15 cellular contexts compared by ENCODE assay signal in the genomic region with DNA sequence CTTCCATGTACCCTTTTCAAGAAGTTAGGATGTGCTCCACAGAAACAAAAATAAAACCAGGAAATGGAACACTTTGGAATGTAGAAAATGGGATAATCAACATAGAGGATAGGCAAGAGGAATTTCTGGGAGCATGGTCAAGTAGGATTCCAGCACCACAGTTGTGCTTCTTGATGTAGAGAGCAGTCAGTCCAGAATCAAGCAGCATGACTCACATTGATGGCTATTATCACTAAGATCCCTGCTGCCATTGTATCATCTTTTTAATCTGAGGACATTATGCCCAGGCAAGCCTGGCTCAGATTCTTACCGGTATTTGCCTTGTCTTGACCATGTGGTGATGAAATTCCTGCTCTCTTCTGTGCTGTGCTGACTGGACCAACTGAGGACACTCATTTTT. TPM values are rescaled to one million over a fixed set of nuclear protein-coding genes. Genes with fewer than 3 reads are reported as not detected.
DNase-seq lines count a peak whose midpoint lies in the region; ATAC-seq and TF ChIP-seq lines count a peak whose summit lies in the region.
"Had no signal": no experiment of that assay in that cellular context is flagged by ENCODE, and none has a peak within 500 bp of the region (broad histone marks: within the 10 kb centered on the region; RNA-seq: fewer than 3 reads in every experiment).

No MANE protein-coding gene starts in this region.

- H3K27me3 Mint-ChIP-seq in immature natural killer cell (ENCODE audit: low read depth in 3 of 3) = peaks cover 2 to 4% (median 4%) of the 10 kb centered on the region in 3 donors
- H3K27me3 Mint-ChIP-seq: activated naive CD8-positive, alpha-beta T cell treated with anti-CD3 and anti-CD28 coated beads for 36 hours; stimulated activated naive CD8-positive, alpha-beta T cell treated with anti-CD3 and anti-CD28 coated beads, Interleukin-15, Interleukin-2, amounts not matched to agents 100 ng/mL and 50 ng/mL, for 24 hours had no signal

- H3K4me1 ChIP-seq in Peyer's patch (peaks cover 0 to 7% (median 0%) of the 10 kb centered on the region in 4 donors), A673 (ENCODE audit: insufficient read depth, low read length, poor library complexity, severe bottlenecking) (no peaks in the 10 kb centered on the region)

- DNase-seq in AG20443 (ENCODE audit: low spot score) = peak; percentile 49
- peak; percentile 62 for DNase-seq in MG63
- peak; percentile 35 for DNase-seq in dermis blood vessel endothelial cell
- peak; percentile 9 to 38 for DNase-seq in lung microvascular endothelial cell (ENCODE audit: low read depth in 2 of 2)
- DNase-seq in Peyer's patch = no peak
- DNase-seq in A673 (ENCODE audit: low spot score) = no peak
- no peak for DNase-seq in immature natural killer cell
- DNase-seq: activated naive CD8-positive, alpha-beta T cell treated with anti-CD3 and anti-CD28 coated beads for 36 hours; dorsolateral prefrontal cortex had no signal

- peaks cover 5 to 9% of the 10 kb centered on the region in 2 donors for H3K4me1 Mint-ChIP-seq in immature natural killer cell

- H3K27me3 ChIP-seq in MG63 (no peaks in the 10 kb centered on the region), Peyer's patch (no peaks in the 10 kb centered on the region), A673 (replicated peaks; ENCODE audit: insufficient read depth, low read depth, low read length, poor library complexity) (no peaks in the 10 kb centered on the region)
- H3K27me3 ChIP-seq: dorsolateral prefrontal cortex had no signal

- no peak for ATAC-seq in HG03159 (IDR thresholded peaks at IDR 0.05; ENCODE audit: unreplicated experiment)

- POLR2A ChIA-PET in A673 (lab: Charles Lee; ENCODE audit: low non-redundant PET) = no interaction called here

- intact Hi-C loops in A673 (cut with micrococcal nuclease; ENCODE audit: unreplicated experiment) = no loop called here

- H3K27ac ChIP-seq in Peyer's patch (no peak overlapping the region), A673 (ENCODE audit: low read depth, low read length, poor library complexity, severe bottlenecking) (no peak overlapping the region)
- H3K27ac ChIP-seq: C4-2B, dorsolateral prefrontal cortex, VCaP had no signal

- H3K9me3 ChIP-seq in MG63 = no peaks in the 10 kb centered on the region
- H3K9me3 ChIP-seq in Peyer's patch = no peaks in the 10 kb centered on the region
- H3K9me3 ChIP-seq in A673 (ENCODE audit: low read depth, low read length, poor library complexity, severe bottlenecking) = no peaks in the 10 kb centered on the region

- H3K9me3 Mint-ChIP-seq in immature natural killer cell = no peaks in the 10 kb centered on the region
- H3K9me3 Mint-ChIP-seq: activated naive CD8-positive, alpha-beta T cell treated with anti-CD3 and anti-CD28 coated beads for 36 hours; neural crest cell; stimulated activated naive CD8-positive, alpha-beta T cell treated with anti-CD3 and anti-CD28 coated beads, Interleukin-15, Interleukin-2, amounts not matched to agents 100 ng/mL and 50 ng/mL, for 24 hours had no signal

- CTCF ChIA-PET in A673 (lab: Charles Lee) = no interaction called here

- H3K36me3 ChIP-seq in MG63 (peaks cover 33% of the 10 kb centered on the region), Peyer's patch (peaks cover 0 to 10% (median 0%) of the 10 kb centered on the region in 3 donors), A673 (ENCODE audit: insufficient read depth, low read length, poor library complexity, severe bottlenecking) (no peaks in the 10 kb centered on the region)

- H3K4me3 ChIP-seq in MG63 = no peak overlapping the region
- H3K4me3 ChIP-seq in Peyer's patch = no peak overlapping the region
- H3K4me3 ChIP-seq in A673 (ENCODE audit: low read depth, low read length, poor library complexity, severe bottlenecking) = no peak overlapping the region
- H3K4me3 ChIP-seq: dorsolateral prefrontal cortex had no signal

- no peak overlapping the region for H3K4me3 Mint-ChIP-seq in immature natural killer cell
- H3K4me3 Mint-ChIP-seq: activated naive CD8-positive, alpha-beta T cell treated with anti-CD3 and anti-CD28 coated beads for 36 hours; neural crest cell; stimulated activated naive CD8-positive, alpha-beta T cell treated with anti-CD3 and anti-CD28 coated beads, Interleukin-15, Interleukin-2, amounts not matched to agents 100 ng/mL and 50 ng/mL, for 24 hours had no signal

- peak overlapping the region in 1 of 6 donors; percentile 53 for H3K27ac Mint-ChIP-seq in immature natural killer cell
- H3K27ac Mint-ChIP-seq: stimulated activated naive CD8-positive, alpha-beta T cell treated with anti-CD3 and anti-CD28 coated beads, Interleukin-15, Interleukin-2, amounts not matched to agents 100 ng/mL and 50 ng/mL, for 24 hours had no signal

- no TSS peak for BruUV-seq in A673 (replicated peaks; lab: Mats Ljungman, UMichigan)

- TF ChIP-seq CTCF in Peyer's patch (IDR thresholded peaks at IDR 0.05) (no peak), A673 (conservative IDR thresholded peaks at IDR 0.05; ENCODE audit: low read depth, low read length) (no peak)

- no peak for TF ChIP-seq POLR2A in Peyer's patch (IDR thresholded peaks at IDR 0.05)

- peaks cover 0 to 4% (median 0%) of the 10 kb centered on the region in 3 donors for H3K36me3 Mint-ChIP-seq in immature natural killer cell

RNA-seq across cellular contexts. Expression of a gene that starts 5.7 kb away (rescaled TPM):
- 25.6 and 71.4 TPM in 2 replicates for total RNA-seq in MG63 (2014; rRNA removed; shearing (Covaris generic); ENCODE audit: low replicate concordance)
- total RNA-seq in dermis blood vessel endothelial cell (18.7 and 19.4 TPM in 2 replicates), lung microvascular endothelial cell (11.7 and 13.7 TPM in 2 replicates), Peyer's patch (10 to 100 TPM; 13.8 to 43.7 (median 32.5) TPM), A673 (2021) (12.3 and 12.9 TPM in 2 replicates)
- polyA plus RNA-seq in immature natural killer cell = 10 to 100 TPM; 21.2 to 23.1 (median 22.9) TPM

RNA-seq across cellular contexts. Expression of a gene that starts 5.7 kb away (rescaled TPM):
- total RNA-seq in MG63 (2014; rRNA removed; shearing (Covaris generic); ENCODE audit: low replicate concordance) = 0.84 TPM in 1 of 2 replicates, not detected in the other
- 0.28 TPM in 1 of 2 replicates, not detected in the other for total RNA-seq in dermis blood vessel endothelial cell
- not detected in 2 replicates for total RNA-seq in lung microvascular endothelial cell
- 1 to 10 TPM in 1 of 4 donors, not detected in 3; 1.7 TPM for total RNA-seq in Peyer's patch
- total RNA-seq in A673 (2021) = 0.73 TPM in 1 of 2 replicates, not detected in the other
- polyA plus RNA-seq in immature natural killer cell = under 1 TPM in 1 of 3 donors, not detected in 2; 0.21 TPM
- total RNA-seq: activated naive CD8-positive, alpha-beta T cell treated with anti-CD3 and anti-CD28 coated beads for 36 hours; kidney epithelial cell had no signal

RNA-seq across cellular contexts. Expression of a gene that starts 50.0 kb away (rescaled TPM):
- 4.1 and 6.1 TPM in 2 replicates for total RNA-seq in MG63 (2014; rRNA removed; shearing (Covaris generic); ENCODE audit: low replicate concordance)
- 25.7 and 41.8 TPM in 2 replicates for total RNA-seq in dermis blood vessel endothelial cell
- 22.0 and 34.9 TPM in 2 replicates for total RNA-seq in lung microvascular endothelial cell
- 10 to 100 TPM; 17.3 to 27.8 (median 23.2) TPM for total RNA-seq in Peyer's patch
- 25.2 and 29.2 TPM in 2 replicates for total RNA-seq in A673 (2021)
- 10 to 100 TPM; 30.0 to 54.0 (median 33.9) TPM for polyA plus RNA-seq in immature natural killer cell

Comparison
In these comparisons a context has a peak if more than half of its experiments do, and no peak if none do; other contexts are left out.
1. DNase-seq: peak in AG20443 (single experiment), MG63 (single experiment), dermis blood vessel endothelial cell (single experiment) and lung microvascular endothelial cell (2 of 2); none in Peyer's patch (0 of 3), A673 (single experiment) and immature natural killer cell (0 of 3).